In genomic region chr7:101856488-101857357, GRCh38 we compare ENCODE assay signal across 8 cellular contexts. TPM values are rescaled to one million over a fixed set of nuclear protein-coding genes. Genes with fewer than 3 reads are reported as not detected.
A peak's percentile ranks its signal among the peaks of the same experiment; 100 is the strongest.
DNase-seq lines count a peak whose midpoint lies in the region; ATAC-seq, FAIRE-seq and TF ChIP-seq lines count a peak whose summit lies in the region.

No MANE protein-coding gene starts in this region.

- H3K27ac Mint-ChIP-seq in WTC11: peak overlapping the region; percentile 95

- no peaks in the 10 kb centered on the region for H3K27me3 Mint-ChIP-seq in WTC11 (ENCODE audit: low read depth)

- DNase-seq in GM12891 (ENCODE audit: insufficient read length, low spot score): peak; percentile 55
- DNase-seq in NCI-H2029 (lab: John Stamatoyannopoulos, UW): peak; percentile 98
- peak; percentile 26 for DNase-seq in WTC11 (ENCODE audit: low spot score)
- DNase-seq in cardiac fibroblast (ENCODE audit: low read depth in 2 of 2): peak; percentile 87 to 90
- peak; percentile 97 for DNase-seq in kidney tubule cell (ENCODE audit: low spot score)
- peak; percentile 84 for DNase-seq in stimulated activated CD4-positive, alpha-beta T cell treated with anti-CD3 and anti-CD28 coated beads, Interleukin-1b, Interleukin-23, amount 100 ng/mL, for 48 hours
- DNase-seq in DMS114 treated with DMSO at 0.1 percent for 48 hours (lab: John Stamatoyannopoulos, UW; ENCODE audit: unreplicated experiment): no peak

- ATAC-seq in HG02759 (IDR thresholded peaks at IDR 0.05; ENCODE audit: unreplicated experiment) (peak; percentile 94), WTC11 (peak; percentile 31)

- H3K4me1 Mint-ChIP-seq in WTC11: peaks cover 92% of the 10 kb centered on the region

- peak; percentile 95 for FAIRE-seq in GM12891 (lab: Jason Lieb, UNC)

- H3K4me3 Mint-ChIP-seq in WTC11: no peak overlapping the region; the same call in 1 of the 2 replicates

- no peak for TF ChIP-seq CTCF in WTC11 (IDR thresholded peaks at IDR 0.05)
- TF ChIP-seq CTCF in cardiac fibroblast (IDR thresholded peaks at IDR 0.05; ENCODE audit: low read depth, low read length): peak; percentile 54

- TF ChIP-seq POLR2A in GM12891 (IDR thresholded peaks at IDR 0.05; ENCODE audit: low read depth, low read length): peak; percentile 58

- POLR2A ChIA-PET in WTC11 (lab: Charles Lee): interaction anchor here (0.6 kb wide), 3 partner anchors 72 to 213 kb away, joined by 3 to 6 read pairs (median 4); no protein-coding TSS in a partner anchor

- CTCF ChIA-PET in WTC11 (lab: Charles Lee): interaction anchor here (0.9 to 1.7 kb wide), 6 partner anchors 13 to 52 kb away, joined by 3 to 18 read pairs (median 4); no protein-coding TSS in a partner anchor

- no peaks in the 10 kb centered on the region for H3K36me3 Mint-ChIP-seq in WTC11

- H3K4me3 ChIP-seq in cardiac fibroblast (replicated peaks in 1 of 2; ENCODE audit: low read depth in 2 of 2, low read length in 2 of 2): peak overlapping the region; percentile 29 to 41

- H3K9me3 Mint-ChIP-seq in WTC11: no peaks in the 10 kb centered on the region

TF ChIP-seq in GM12891, 5 proteins besides CTCF, POLR2A, EP300 and RAD21:
- TF ChIP-seq PAX5 (IDR thresholded peaks at IDR 0.05; ENCODE audit: insufficient read depth, low read length, severe bottlenecking): peak; percentile 51
- TF ChIP-seq TAF1 (IDR thresholded peaks at IDR 0.05; ENCODE audit: low read depth, low read length): no peak; the same call in 1 of the 2 replicates
- peak; percentile 97 for TF ChIP-seq POU2F2 (IDR thresholded peaks at IDR 0.05; ENCODE audit: low read depth, low read length)
- peak; percentile 76 for TF ChIP-seq SPI1 (IDR thresholded peaks at IDR 0.05; ENCODE audit: low read depth, low read length)
- TF ChIP-seq POLR2AphosphoS5 (IDR thresholded peaks at IDR 0.05; ENCODE audit: low read depth, low read length): peak; percentile 74

TF ChIP-seq in WTC11, 78 proteins besides CTCF, POLR2A, EP300 and RAD21:
- no peak for TF ChIP-seq ZNF232 (CRISPR knock-in tag; IDR thresholded peaks at IDR 0.05)
- TF ChIP-seq CREB1 (CRISPR knock-in tag; IDR thresholded peaks at IDR 0.05): no peak
- no peak for TF ChIP-seq E2F4 (CRISPR knock-in tag; IDR thresholded peaks at IDR 0.05; ENCODE audit: borderline replicate concordance, low read depth)
- TF ChIP-seq NFATC4 (CRISPR knock-in tag; IDR thresholded peaks at IDR 0.05): no peak
- no peak for TF ChIP-seq SOX15 (CRISPR knock-in tag; IDR thresholded peaks at IDR 0.05)
- peak; percentile 1; the same call in 1 of the 2 replicates for TF ChIP-seq GABPB1 (CRISPR knock-in tag; IDR thresholded peaks at IDR 0.05)
- TF ChIP-seq HMGA2 (CRISPR knock-in tag; IDR thresholded peaks at IDR 0.05): no peak
- TF ChIP-seq ZNF121 (CRISPR knock-in tag; IDR thresholded peaks at IDR 0.05): peak; percentile 86; the same call in 1 of the 2 replicates
- TF ChIP-seq ZNF317 (CRISPR knock-in tag; IDR thresholded peaks at IDR 0.05; ENCODE audit: borderline replicate concordance, low read depth): no peak
- no peak for TF ChIP-seq TEAD4 (CRISPR knock-in tag; IDR thresholded peaks at IDR 0.05)

RNA-seq across cellular contexts. Expression of gene CUX1, which starts 39.3 kb away (rescaled TPM):
- polyA plus RNA-seq in GM12891 (2012; ENCODE audit: low read depth, missing spikeins): 17.8 TPM
- total RNA-seq in WTC11 (2021): 64.3 to 77.1 TPM (median 76.1 TPM) in 3 replicates
